Comparison of ENCODE assay signal across 17 cellular contexts in genomic region chr1:101484896-101485412, GRCh38.
"Had no signal": no experiment of that assay in that cellular context is flagged by ENCODE, and none has a peak within 500 bp of the region (broad histone marks: within the 10 kb centered on the region; RNA-seq: fewer than 3 reads in every experiment).

No MANE protein-coding gene starts in this region.

- H3K27me3 Mint-ChIP-seq: activated CD4-positive, alpha-beta T cell treated with anti-CD3 and anti-CD28 coated beads for 36 hours; activated naive CD8-positive, alpha-beta T cell treated with anti-CD3 and anti-CD28 coated beads for 36 hours; memory B cell had no signal

- ATAC-seq: activated CD4-positive, alpha-beta T cell treated with anti-CD3 and anti-CD28 coated beads for 36 hours; naive thymus-derived CD8-positive, alpha-beta T cell; psoas muscle; right lobe of liver; stimulated activated naive B cell treated with anti-CD40 and anti-IgM and Interleukin-4, amounts not matched to agents 10 μg/mL and 1 μg/mL and 100 μg/mL, for 72 hours had no signal

- H3K36me3 ChIP-seq: cardiac muscle cell, ovary, right lobe of liver had no signal

- H3K27me3 ChIP-seq: cardiac muscle cell, ovary, right lobe of liver had no signal

- H3K4me1 Mint-ChIP-seq: activated CD4-positive, alpha-beta T cell treated with anti-CD3 and anti-CD28 coated beads for 36 hours; memory B cell; stimulated activated naive B cell treated with anti-CD40 and anti-IgM and Interleukin-4, amounts not matched to agents 10 μg/mL and 1 μg/mL and 100 μg/mL, for 72 hours had no signal

- H3K9me3 Mint-ChIP-seq: activated T-helper 1 cell treated with anti-CD3 and anti-CD28 coated beads, Interleukin-12 subunit alpha, Interleukin-12 subunit beta, Interleukin-2, Interleukin-4 antibody, amounts not matched to agents 30 ng/mL and 10 ng/mL and 1 ng/mL, durations not matched to agents 14 hours and 24 hours and 36 hours; T-helper 2 cell treated with Interferon-gamma antibody and Interleukin-4, amounts not matched to agents 5 μg/mL and 100 μg/mL, for 36 hours had no signal

- H3K4me3 Mint-ChIP-seq: activated CD4-positive, alpha-beta memory T cell treated with anti-CD3 and anti-CD28 coated beads for 36 hours; activated CD4-positive, alpha-beta T cell treated with anti-CD3 and anti-CD28 coated beads for 36 hours; activated naive CD8-positive, alpha-beta T cell treated with anti-CD3 and anti-CD28 coated beads for 36 hours; activated T-helper 1 cell treated with anti-CD3 and anti-CD28 coated beads, Interleukin-12 subunit alpha, Interleukin-12 subunit beta, Interleukin-2, Interleukin-4 antibody, amounts not matched to agents 30 ng/mL and 10 ng/mL and 1 ng/mL, durations not matched to agents 14 hours and 24 hours and 36 hours; memory B cell; naive thymus-derived CD8-positive, alpha-beta T cell; stimulated activated naive B cell treated with anti-CD40 and anti-IgM and Interleukin-4, amounts not matched to agents 10 μg/mL and 1 μg/mL and 100 μg/mL, for 72 hours; T-helper 2 cell treated with Interferon-gamma antibody and Interleukin-4, amounts not matched to agents 5 μg/mL and 100 μg/mL, for 36 hours had no signal

- H3K4me3 ChIP-seq: cardiac muscle cell, ovary, psoas muscle, right lobe of liver had no signal

- DNase-seq: activated CD4-positive, alpha-beta memory T cell treated with anti-CD3 and anti-CD28 coated beads for 36 hours; activated CD4-positive, alpha-beta T cell treated with anti-CD3 and anti-CD28 coated beads for 36 hours; activated gamma-delta T cell treated with Interleukin-2 at 50 U/mL for 16 hours; activated naive CD8-positive, alpha-beta T cell treated with anti-CD3 and anti-CD28 coated beads for 36 hours; activated T-cell treated with anti-CD3 and anti-CD28 coated beads for 4 hours; amygdala; dermis blood vessel endothelial cell; effector memory CD4-positive, alpha-beta T cell; naive thymus-derived CD8-positive, alpha-beta T cell; ovary; psoas muscle; right lobe of liver; stimulated activated naive B cell treated with anti-CD40 and anti-IgM and Interleukin-4, amounts not matched to agents 10 μg/mL and 1 μg/mL and 100 μg/mL, for 72 hours had no signal

- H3K36me3 Mint-ChIP-seq: activated CD4-positive, alpha-beta memory T cell treated with anti-CD3 and anti-CD28 coated beads for 36 hours; activated naive CD8-positive, alpha-beta T cell treated with anti-CD3 and anti-CD28 coated beads for 36 hours; memory B cell had no signal

- H3K4me1 ChIP-seq: psoas muscle, right lobe of liver had no signal

- H3K27ac Mint-ChIP-seq: activated CD4-positive, alpha-beta memory T cell treated with anti-CD3 and anti-CD28 coated beads for 36 hours; activated CD4-positive, alpha-beta T cell treated with anti-CD3 and anti-CD28 coated beads for 36 hours; activated naive CD8-positive, alpha-beta T cell treated with anti-CD3 and anti-CD28 coated beads for 36 hours; activated T-helper 1 cell treated with anti-CD3 and anti-CD28 coated beads, Interleukin-12 subunit alpha, Interleukin-12 subunit beta, Interleukin-2, Interleukin-4 antibody, amounts not matched to agents 30 ng/mL and 10 ng/mL and 1 ng/mL, durations not matched to agents 14 hours and 24 hours and 36 hours; memory B cell; naive thymus-derived CD8-positive, alpha-beta T cell; stimulated activated naive B cell treated with anti-CD40 and anti-IgM and Interleukin-4, amounts not matched to agents 10 μg/mL and 1 μg/mL and 100 μg/mL, for 72 hours; T-helper 2 cell treated with Interferon-gamma antibody and Interleukin-4, amounts not matched to agents 5 μg/mL and 100 μg/mL, for 36 hours had no signal

- H3K27ac ChIP-seq: cardiac muscle cell, ovary, psoas muscle, right lobe of liver had no signal

- H3K9me3 ChIP-seq: ovary, psoas muscle, right lobe of liver had no signal
